In the genomic region with DNA sequence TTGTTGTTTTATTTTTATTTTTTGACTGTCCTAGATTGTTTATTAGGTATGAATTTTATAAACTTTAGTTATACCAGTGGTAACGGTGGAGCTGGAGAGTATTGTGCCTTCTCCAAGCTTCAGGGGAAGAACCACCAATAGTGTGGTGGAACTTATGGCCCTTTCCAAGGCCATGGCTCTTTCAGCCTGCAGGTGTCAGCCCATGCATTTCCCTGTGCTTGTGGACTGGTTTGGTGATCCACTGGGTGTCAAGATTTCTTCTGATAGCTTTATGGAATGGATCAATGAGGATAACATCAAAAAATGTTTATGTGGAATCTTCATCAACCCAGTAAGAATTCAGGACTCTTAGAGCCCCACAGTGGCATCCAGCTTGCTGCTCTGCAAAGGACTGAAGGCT, we compare ENCODE assay signal across 1 cellular context.
TF ChIP-seq lines count a peak whose summit lies in the region.

No MANE protein-coding gene starts in this region.

TF ChIP-seq in HepG2, 621 proteins besides CTCF, POLR2A, EP300 and RAD21:
- TF ChIP-seq, protein P1, sequence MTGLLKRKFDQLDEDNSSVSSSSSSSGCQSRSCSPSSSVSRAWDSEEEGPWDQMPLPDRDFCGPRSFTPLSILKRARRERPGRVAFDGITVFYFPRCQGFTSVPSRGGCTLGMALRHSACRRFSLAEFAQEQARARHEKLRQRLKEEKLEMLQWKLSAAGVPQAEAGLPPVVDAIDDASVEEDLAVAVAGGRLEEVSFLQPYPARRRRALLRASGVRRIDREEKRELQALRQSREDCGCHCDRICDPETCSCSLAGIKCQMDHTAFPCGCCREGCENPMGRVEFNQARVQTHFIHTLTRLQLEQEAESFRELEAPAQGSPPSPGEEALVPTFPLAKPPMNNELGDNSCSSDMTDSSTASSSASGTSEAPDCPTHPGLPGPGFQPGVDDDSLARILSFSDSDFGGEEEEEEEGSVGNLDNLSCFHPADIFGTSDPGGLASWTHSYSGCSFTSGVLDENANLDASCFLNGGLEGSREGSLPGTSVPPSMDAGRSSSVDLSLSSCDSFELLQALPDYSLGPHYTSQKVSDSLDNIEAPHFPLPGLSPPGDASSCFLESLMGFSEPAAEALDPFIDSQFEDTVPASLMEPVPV (CRISPR knock-in tag; IDR thresholded peaks at IDR 0.05) = no peak
- peak; percentile 25; the same call in 1 of the 2 replicates for TF ChIP-seq STAG1 (CRISPR knock-in tag; IDR thresholded peaks at IDR 0.05)
